8 cellular contexts compared by ENCODE assay signal in genomic region chr4:87498446-87498900, GRCh38. TPM values are rescaled to one million over a fixed set of nuclear protein-coding genes. Genes with fewer than 3 reads are reported as not detected.
DNase-seq lines count a peak whose midpoint lies in the region; ATAC-seq, FAIRE-seq and TF ChIP-seq lines count a peak whose summit lies in the region.

No MANE protein-coding gene starts in this region.

- H3K9me3 ChIP-seq in smooth muscle cell (replicated peaks; ENCODE audit: low read depth) (no peaks in the 10 kb centered on the region), Caco-2 (no peaks in the 10 kb centered on the region)

- H3F3A ChIP-seq in smooth muscle cell (ENCODE audit: low read depth) = no peaks in the 10 kb centered on the region

- no peaks in the 10 kb centered on the region for H3K79me2 ChIP-seq in smooth muscle cell (ENCODE audit: low read depth)

- no peaks in the 10 kb centered on the region for H3K4me1 ChIP-seq in smooth muscle cell (ENCODE audit: low read depth)
- H3K4me1 ChIP-seq in Caco-2 = no peaks in the 10 kb centered on the region

- no peak overlapping the region for H2AFZ ChIP-seq in smooth muscle cell (ENCODE audit: low read depth)

- H3K27me3 Mint-ChIP-seq in Caco-2 (ENCODE audit: insufficient read depth, unreplicated experiment) = peaks cover 6% of the 10 kb centered on the region

- POLR2A ChIA-PET in Caco-2 (lab: Charles Lee) = no interaction called here

- DNase-seq in GM13976 (ENCODE audit: low spot score) (peak; percentile 18), NCI-H69 (lab: John Stamatoyannopoulos, UW) (peak; percentile 33), myocyte (ENCODE audit: low read depth) (peak; percentile 36), smooth muscle cell (lab: John Stamatoyannopoulos, UW; ENCODE audit: unreplicated experiment) (no peak), NCI-H2107 (lab: John Stamatoyannopoulos, UW) (no peak), urothelium cell line (ENCODE audit: low spot score) (no peak), Caco-2 (no peak)

- no peak for TF ChIP-seq CTCF in GM13976 (IDR thresholded peaks at IDR 0.05; ENCODE audit: borderline replicate concordance, control extremely low read depth, extremely low read depth, insufficient read depth, missing control alignments)
- TF ChIP-seq CTCF in smooth muscle cell (IDR thresholded peaks at IDR 0.05; ENCODE audit: borderline replicate concordance, insufficient read depth, poor library complexity, severe bottlenecking) = no peak
- TF ChIP-seq CTCF in Caco-2 (IDR thresholded peaks at IDR 0.05; ENCODE audit: insufficient read depth in 1 of 2, low read depth in 1 of 2, low read length in 1 of 2, severe bottlenecking in 1 of 2, unreplicated experiment in 1 of 2) = no peak

- peak; percentile 49 for ATAC-seq in GM21576 (IDR thresholded peaks at IDR 0.05; ENCODE audit: unreplicated experiment)

- intact Hi-C loops in Caco-2 (cut with micrococcal nuclease; ENCODE audit: unreplicated experiment) = no loop called here

- no peak overlapping the region for H3K27ac ChIP-seq in smooth muscle cell (ENCODE audit: low read depth)

- no peak overlapping the region for H3K27ac Mint-ChIP-seq in Caco-2 (ENCODE audit: unreplicated experiment)

- H3K4me3 ChIP-seq in smooth muscle cell = no peak overlapping the region
- H3K4me3 ChIP-seq in Caco-2 (ENCODE audit: low read depth, low read length) = no peak overlapping the region

- H3K27me3 ChIP-seq in smooth muscle cell (ENCODE audit: low read depth) (no peaks in the 10 kb centered on the region), Caco-2 (replicated peaks; ENCODE audit: control insufficient read depth, insufficient read depth, low read length) (no peaks in the 10 kb centered on the region)

- H3K36me3 ChIP-seq in smooth muscle cell (ENCODE audit: low read depth) (no peaks in the 10 kb centered on the region), Caco-2 (ENCODE audit: control insufficient read depth, insufficient read depth, low read length) (no peaks in the 10 kb centered on the region)

- no peaks in the 10 kb centered on the region for H3K4me1 Mint-ChIP-seq in Caco-2 (ENCODE audit: low read depth, unreplicated experiment)

- CTCF ChIA-PET in Caco-2 (lab: Charles Lee) = no interaction called here

- no peak overlapping the region for H3K4me2 ChIP-seq in smooth muscle cell

- WGBS in smooth muscle cell (ENCODE audit: low lambda C conversion rate) = 75% methylated on average over 5 of the region's 5 CpGs

- in situ Hi-C loops in GM13976 (cut with MboI; ENCODE audit: low sequenced_read_pairs, unreplicated experiment) = no loop called here

- no peak for FAIRE-seq in urothelium cell line (lab: Jason Lieb, UNC)

- H4K20me1 ChIP-seq in smooth muscle cell (ENCODE audit: low read depth) = no peaks in the 10 kb centered on the region

- no TSS peak for BruUV-seq in Caco-2 (replicated peaks; lab: Mats Ljungman, UMichigan)

- H3K36me3 Mint-ChIP-seq in Caco-2 (ENCODE audit: insufficient read depth, unreplicated experiment) = no peaks in the 10 kb centered on the region

- H3K9ac ChIP-seq in smooth muscle cell (ENCODE audit: low read depth) = no peak overlapping the region

- no peak overlapping the region for H3K4me3 Mint-ChIP-seq in Caco-2 (ENCODE audit: unreplicated experiment)

- H3K9me3 Mint-ChIP-seq in Caco-2 (ENCODE audit: unreplicated experiment) = no peaks in the 10 kb centered on the region

RNA-seq across cellular contexts. Expression of gene SPARCL1, which starts 30.7 kb away (rescaled TPM):
- total RNA-seq in myocyte = 0.26 and 0.80 TPM in 2 replicates
- polyA plus RNA-seq in myocyte (2012) = 0.03 TPM
- total RNA-seq in smooth muscle cell = not detected in 2 replicates
- not detected in 2 replicates for polyA plus RNA-seq in smooth muscle cell
- 0.18 TPM in 1 of 2 replicates, not detected in the other for total RNA-seq in Caco-2 (2022)

Comparison
In these comparisons a context has a peak if more than half of its experiments do, and no peak if none do; other contexts are left out.
1. DNase-seq: peak in GM13976 (single experiment), NCI-H69 (single experiment) and myocyte (single experiment); none in smooth muscle cell (single experiment), NCI-H2107 (single experiment), urothelium cell line (single experiment) and Caco-2 (0 of 2).